ENCODE assay signal across 13 cellular contexts in genomic region chr3:30289324-30289723, GRCh38.
DNase-seq lines count a peak whose midpoint lies in the region; ATAC-seq and TF ChIP-seq lines count a peak whose summit lies in the region.
"Had no signal": no experiment of that assay in that cellular context is flagged by ENCODE, and none has a peak within 500 bp of the region (broad histone marks: within the 10 kb centered on the region; RNA-seq: fewer than 3 reads in every experiment).

No MANE protein-coding gene starts in this region.

- no peak overlapping the region for H3K9ac ChIP-seq in skeletal muscle tissue (ENCODE audit: low read depth in 1 of 3, low read length in 3 of 3)

- peak overlapping the region; percentile 63 for H3K27ac Mint-ChIP-seq in activated CD8-positive, alpha-beta T cell treated with anti-CD3 and anti-CD28 coated beads, Interleukin-2, amount 10 ng/mL, durations not matched to agents 7 days and 5 days
- no peak overlapping the region for H3K27ac Mint-ChIP-seq in activated CD8-positive, alpha-beta T cell treated with anti-CD3 and anti-CD28 coated beads for 36 hours
- no peak overlapping the region for H3K27ac Mint-ChIP-seq in stimulated activated memory B cell treated with anti-CD40 and anti-IgM and Interleukin-4, amounts not matched to agents 10 μg/mL and 1 μg/mL and 100 μg/mL, for 72 hours

- H3K4me1 Mint-ChIP-seq in activated CD8-positive, alpha-beta T cell treated with anti-CD3 and anti-CD28 coated beads, Interleukin-2, amount 10 ng/mL, durations not matched to agents 7 days and 5 days (ENCODE audit: low read depth) = peaks cover 20% of the 10 kb centered on the region
- peaks cover 21% of the 10 kb centered on the region for H3K4me1 Mint-ChIP-seq in activated CD8-positive, alpha-beta T cell treated with anti-CD3 and anti-CD28 coated beads for 36 hours (ENCODE audit: low read depth)
- H3K4me1 Mint-ChIP-seq in stimulated activated memory B cell treated with anti-CD40 and anti-IgM and Interleukin-4, amounts not matched to agents 10 μg/mL and 1 μg/mL and 100 μg/mL, for 72 hours = peaks cover 7% of the 10 kb centered on the region

- H3K4me3 Mint-ChIP-seq in activated CD8-positive, alpha-beta T cell treated with anti-CD3 and anti-CD28 coated beads, Interleukin-2, amount 10 ng/mL, durations not matched to agents 7 days and 5 days = no peak overlapping the region
- H3K4me3 Mint-ChIP-seq in activated CD8-positive, alpha-beta T cell treated with anti-CD3 and anti-CD28 coated beads for 36 hours = no peak overlapping the region
- H3K4me3 Mint-ChIP-seq in stimulated activated memory B cell treated with anti-CD40 and anti-IgM and Interleukin-4, amounts not matched to agents 10 μg/mL and 1 μg/mL and 100 μg/mL, for 72 hours = no peak overlapping the region

- ATAC-seq in activated CD8-positive, alpha-beta T cell treated with anti-CD3 and anti-CD28 coated beads, Interleukin-2, amount 10 ng/mL, durations not matched to agents 7 days and 5 days = peak; percentile 49
- ATAC-seq in activated CD8-positive, alpha-beta T cell treated with anti-CD3 and anti-CD28 coated beads for 36 hours = no peak
- ATAC-seq in RWPE2 (ENCODE audit: low read depth) = 0 out of 3 replicates have a peak, but pooled peaks have one; percentile 9
- no peak for ATAC-seq in GM19463 (IDR thresholded peaks at IDR 0.05; ENCODE audit: unreplicated experiment)
- no peak for ATAC-seq in stimulated activated memory B cell treated with anti-CD40 and anti-IgM and Interleukin-4, amounts not matched to agents 10 μg/mL and 1 μg/mL and 100 μg/mL, for 72 hours

- no peak overlapping the region for H3K4me3 ChIP-seq in RWPE2 (ENCODE audit: severe bottlenecking)
- H3K4me3 ChIP-seq in fibroblast of the aortic adventitia (ENCODE audit: low read depth, low read length) = no peak overlapping the region
- no peak overlapping the region for H3K4me3 ChIP-seq in skeletal muscle tissue (ENCODE audit: low read length in 3 of 3)
- H3K4me3 ChIP-seq: prostate gland, vagina had no signal

- peaks cover 61% of the 10 kb centered on the region for H3K4me1 ChIP-seq in RWPE2 (ENCODE audit: insufficient read depth, poor library complexity, severe bottlenecking)
- H3K4me1 ChIP-seq in skeletal muscle tissue (ENCODE audit: control insufficient read depth in 3 of 3, insufficient read depth in 3 of 3, low read length in 3 of 3) = peaks cover 8 to 18% (median 13%) of the 10 kb centered on the region in 3 donors

- no peaks in the 10 kb centered on the region for H3K9me3 ChIP-seq in RWPE2 (ENCODE audit: severe bottlenecking)
- H3K9me3 ChIP-seq in skeletal muscle tissue (ENCODE audit: control insufficient read depth in 3 of 3, low read length in 3 of 3) = no peaks in the 10 kb centered on the region
- H3K9me3 ChIP-seq: prostate gland, vagina had no signal

- H3K27me3 Mint-ChIP-seq in activated CD8-positive, alpha-beta T cell treated with anti-CD3 and anti-CD28 coated beads, Interleukin-2, amount 10 ng/mL, durations not matched to agents 7 days and 5 days (ENCODE audit: low read depth) = no peaks in the 10 kb centered on the region
- H3K27me3 Mint-ChIP-seq in activated CD8-positive, alpha-beta T cell treated with anti-CD3 and anti-CD28 coated beads for 36 hours = no peaks in the 10 kb centered on the region
- H3K27me3 Mint-ChIP-seq in stimulated activated memory B cell treated with anti-CD40 and anti-IgM and Interleukin-4, amounts not matched to agents 10 μg/mL and 1 μg/mL and 100 μg/mL, for 72 hours = no peaks in the 10 kb centered on the region

- CTCF ChIA-PET in activated CD8-positive, alpha-beta T cell treated with anti-CD3 and anti-CD28 coated beads, Interleukin-2, amount 10 ng/mL, durations not matched to agents 7 days and 5 days (lab: Charles Lee) = interaction anchor here (0.9 kb wide), 1 partner anchor 12 kb away, joined by 4 read pairs; no protein-coding TSS in a partner anchor
- CTCF ChIA-PET in activated CD8-positive, alpha-beta T cell treated with anti-CD3 and anti-CD28 coated beads for 36 hours (lab: Charles Lee) = interaction anchor here (1.7 kb wide), 1 partner anchor 90 kb away, joined by 6 read pairs; no protein-coding TSS in a partner anchor

- H3K27me3 ChIP-seq in RWPE2 (ENCODE audit: insufficient read depth, poor library complexity, severe bottlenecking) (no peaks in the 10 kb centered on the region), skeletal muscle tissue (ENCODE audit: control insufficient read depth in 3 of 3, insufficient read depth in 3 of 3, low read length in 3 of 3) (no peaks in the 10 kb centered on the region)
- H3K27me3 ChIP-seq: vagina had no signal

- no peaks in the 10 kb centered on the region for H3K36me3 Mint-ChIP-seq in activated CD8-positive, alpha-beta T cell treated with anti-CD3 and anti-CD28 coated beads, Interleukin-2, amount 10 ng/mL, durations not matched to agents 7 days and 5 days (ENCODE audit: low read depth)
- no peaks in the 10 kb centered on the region for H3K36me3 Mint-ChIP-seq in activated CD8-positive, alpha-beta T cell treated with anti-CD3 and anti-CD28 coated beads for 36 hours (ENCODE audit: low read depth)
- no peaks in the 10 kb centered on the region for H3K36me3 Mint-ChIP-seq in stimulated activated memory B cell treated with anti-CD40 and anti-IgM and Interleukin-4, amounts not matched to agents 10 μg/mL and 1 μg/mL and 100 μg/mL, for 72 hours

- TF ChIP-seq CTCF in activated CD8-positive, alpha-beta T cell treated with anti-CD3 and anti-CD28 coated beads for 36 hours (IDR thresholded peaks at IDR 0.05) = no peak
- TF ChIP-seq CTCF in RWPE2 (IDR thresholded peaks at IDR 0.05; ENCODE audit: poor library complexity, severe bottlenecking) (no peak), fibroblast of the aortic adventitia (IDR thresholded peaks at IDR 0.05; ENCODE audit: insufficient read depth, low read length) (no peak)

- DNase-seq in activated CD8-positive, alpha-beta T cell treated with anti-CD3 and anti-CD28 coated beads, Interleukin-2, amount 10 ng/mL, durations not matched to agents 7 days and 5 days = no peak
- no peak for DNase-seq in activated CD8-positive, alpha-beta T cell treated with anti-CD3 and anti-CD28 coated beads for 36 hours
- DNase-seq in RWPE2 (ENCODE audit: low spot score) = no peak
- DNase-seq in fibroblast of the aortic adventitia (ENCODE audit: low read depth) = peak; percentile 40
- DNase-seq in KG1 (lab: John Stamatoyannopoulos, UW) = no peak
- DNase-seq: activated T-cell treated with anti-CD3 and anti-CD28 coated beads for 4 hours, kidney, NCI-H69 had no signal

- H3K27ac ChIP-seq in RWPE2 (ENCODE audit: poor library complexity, severe bottlenecking) = peak overlapping the region; percentile 96
- H3K27ac ChIP-seq in skeletal muscle tissue (ENCODE audit: low read depth, low read length) = peak overlapping the region; percentile 11
- H3K27ac ChIP-seq: prostate gland, vagina had no signal

- no peaks in the 10 kb centered on the region for H3K9me3 Mint-ChIP-seq in activated CD8-positive, alpha-beta T cell treated with anti-CD3 and anti-CD28 coated beads, Interleukin-2, amount 10 ng/mL, durations not matched to agents 7 days and 5 days (ENCODE audit: insufficient read depth)
- H3K9me3 Mint-ChIP-seq in activated CD8-positive, alpha-beta T cell treated with anti-CD3 and anti-CD28 coated beads for 36 hours = no peaks in the 10 kb centered on the region
- H3K9me3 Mint-ChIP-seq in stimulated activated memory B cell treated with anti-CD40 and anti-IgM and Interleukin-4, amounts not matched to agents 10 μg/mL and 1 μg/mL and 100 μg/mL, for 72 hours = no peaks in the 10 kb centered on the region

- intact Hi-C loops in activated CD8-positive, alpha-beta T cell treated with anti-CD3 and anti-CD28 coated beads for 36 hours (cut with micrococcal nuclease) = no loop called here

- H3K36me3 ChIP-seq in RWPE2 (ENCODE audit: low read depth) (no peaks in the 10 kb centered on the region), skeletal muscle tissue (ENCODE audit: control insufficient read depth in 3 of 3, insufficient read depth in 3 of 3, low read length in 3 of 3) (no peaks in the 10 kb centered on the region)
- H3K36me3 ChIP-seq: prostate gland, vagina had no signal

- POLR2A ChIA-PET in activated CD8-positive, alpha-beta T cell treated with anti-CD3 and anti-CD28 coated beads, Interleukin-2, amount 10 ng/mL, durations not matched to agents 7 days and 5 days (lab: Charles Lee) = no interaction called here
- POLR2A ChIA-PET in activated CD8-positive, alpha-beta T cell treated with anti-CD3 and anti-CD28 coated beads for 36 hours (lab: Charles Lee) = interaction anchor here (1.8 kb wide), 1 partner anchor 22 kb away, joined by 4 read pairs; no protein-coding TSS in a partner anchor

Comparison
In these comparisons a context has a peak if more than half of its experiments do, and no peak if none do; other contexts are left out.
1. ATAC-seq: peak in activated CD8-positive, alpha-beta T cell treated with anti-CD3 and anti-CD28 coated beads, Interleukin-2, amount 10 ng/mL, durations not matched to agents 7 days and 5 days (single experiment) and RWPE2 (single experiment); none in activated CD8-positive, alpha-beta T cell treated with anti-CD3 and anti-CD28 coated beads for 36 hours (single experiment), GM19463 (single experiment) and stimulated activated memory B cell treated with anti-CD40 and anti-IgM and Interleukin-4, amounts not matched to agents 10 μg/mL and 1 μg/mL and 100 μg/mL, for 72 hours (single experiment).